8 cellular contexts compared by ENCODE assay signal in the genomic region with DNA sequence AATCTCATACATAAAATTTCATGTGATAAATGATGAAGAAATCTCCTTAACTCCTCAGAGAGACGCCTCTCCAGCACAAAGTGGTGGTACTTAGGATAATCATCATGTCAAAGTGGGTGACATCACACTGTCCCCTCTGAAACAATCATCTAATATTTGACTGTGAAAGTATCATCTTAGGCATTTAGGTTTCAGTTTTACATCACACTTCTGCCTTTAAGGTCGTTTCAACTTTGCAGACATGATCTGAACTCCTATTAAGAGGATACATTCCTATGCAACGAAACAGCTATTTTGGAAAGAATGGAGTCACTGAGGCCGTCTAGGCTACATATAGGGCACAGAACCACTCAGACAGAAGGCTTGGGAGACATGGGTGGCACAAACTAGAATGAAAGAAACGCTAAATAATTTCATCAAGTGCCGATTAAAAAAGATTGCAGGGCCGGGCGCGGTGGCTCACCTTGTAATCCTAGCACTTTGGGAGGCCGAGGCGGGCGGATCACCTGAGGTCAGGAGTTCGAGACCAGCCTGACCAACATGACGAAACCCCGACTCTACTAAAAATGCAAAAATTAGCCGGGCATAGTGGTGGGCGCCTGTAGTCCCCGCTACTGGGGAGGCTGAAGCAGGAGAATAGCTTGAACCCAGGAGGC. TPM values are rescaled to one million over a fixed set of nuclear protein-coding genes. Genes with fewer than 3 reads are reported as not detected.
A peak's percentile ranks its signal among the peaks of the same experiment; 100 is the strongest.
DNase-seq lines count a peak whose midpoint lies in the region; ATAC-seq and TF ChIP-seq lines count a peak whose summit lies in the region.

No MANE protein-coding gene starts in this region.

- BruUV-seq in MCF 10A (replicated peaks; lab: Mats Ljungman, UMichigan) = no TSS peak

- peaks cover 4 to 6% of the 10 kb centered on the region in 2 donors for H3K4me1 ChIP-seq in breast epithelium
- H3K4me1 ChIP-seq in muscle layer of colon (ENCODE audit: insufficient read depth, low read length) = peaks cover 13% of the 10 kb centered on the region

- H3K27me3 ChIP-seq in breast epithelium (no peaks in the 10 kb centered on the region), muscle layer of colon (ENCODE audit: control insufficient read depth in 1 of 2, insufficient read depth in 2 of 2, low read length in 2 of 2) (no peaks in the 10 kb centered on the region), H7 (ENCODE audit: control insufficient read depth, insufficient read depth, low read length) (no peaks in the 10 kb centered on the region; the same call in 1 of the 2 replicates)

- H3K27ac ChIP-seq in breast epithelium (no peak overlapping the region), muscle layer of colon (ENCODE audit: low read depth, low read length) (peak overlapping the region; percentile 37)

- intact Hi-C loops in MCF 10A (cut with micrococcal nuclease) = no loop called here
- intact Hi-C loops in breast epithelium (cut with DNase I; ENCODE audit: low total_unique reads) = no loop called here
- intact Hi-C loops in activated CD8-positive, alpha-beta T cell treated with anti-CD3 and anti-CD28 coated beads for 36 hours (cut with micrococcal nuclease) = no loop called here

- H3K9ac ChIP-seq in muscle layer of colon (ENCODE audit: low read length) = no peak overlapping the region

- H3K36me3 ChIP-seq in breast epithelium (no peaks in the 10 kb centered on the region), muscle layer of colon (ENCODE audit: insufficient read depth, low read length) (no peaks in the 10 kb centered on the region), H7 (replicated peaks; ENCODE audit: control insufficient read depth, insufficient read depth, low read length) (no peaks in the 10 kb centered on the region)

- H3K9me3 ChIP-seq in breast epithelium = no peaks in the 10 kb centered on the region
- H3K9me3 ChIP-seq in muscle layer of colon (ENCODE audit: low read length) = no peaks in the 10 kb centered on the region

- H3K4me3 ChIP-seq in breast epithelium (peak overlapping the region in 1 of 3 donors; percentile 97), muscle layer of colon (ENCODE audit: low read depth in 1 of 2, low read length in 2 of 2) (no peak overlapping the region), H7 (ENCODE audit: insufficient read depth, low read depth, low read length) (no peak overlapping the region; the same call in 1 of the 2 replicates)

- H3K9me3 Mint-ChIP-seq in MCF 10A (ENCODE audit: unreplicated experiment) = no peaks in the 10 kb centered on the region
- H3K9me3 Mint-ChIP-seq in activated CD8-positive, alpha-beta T cell treated with anti-CD3 and anti-CD28 coated beads for 36 hours = no peaks in the 10 kb centered on the region

- H3K36me3 Mint-ChIP-seq in MCF 10A (ENCODE audit: insufficient read depth, unreplicated experiment) = peaks cover 7% of the 10 kb centered on the region
- peaks cover 9% of the 10 kb centered on the region for H3K36me3 Mint-ChIP-seq in activated CD8-positive, alpha-beta T cell treated with anti-CD3 and anti-CD28 coated beads for 36 hours (ENCODE audit: low read depth)

- DNase-seq in MCF 10A (ENCODE audit: unreplicated experiment) (no peak), breast epithelium (ENCODE audit: low spot score in 2 of 2) (no peak), NCI-H524 (lab: John Stamatoyannopoulos, UW) (no peak), NCI-H2107 (lab: John Stamatoyannopoulos, UW) (no peak), H7 (no peak)
- DNase-seq in activated CD8-positive, alpha-beta T cell treated with anti-CD3 and anti-CD28 coated beads for 36 hours = peak; percentile 51

- TF ChIP-seq CTCF in MCF 10A (IDR thresholded peaks at IDR 0.05; ENCODE audit: unreplicated experiment) = no peak
- no peak for TF ChIP-seq CTCF in breast epithelium (IDR thresholded peaks at IDR 0.05)
- TF ChIP-seq CTCF in activated CD8-positive, alpha-beta T cell treated with anti-CD3 and anti-CD28 coated beads for 36 hours (IDR thresholded peaks at IDR 0.05) = no peak

- peak overlapping the region; percentile 86 for H3K4me3 Mint-ChIP-seq in MCF 10A (ENCODE audit: unreplicated experiment)
- H3K4me3 Mint-ChIP-seq in activated CD8-positive, alpha-beta T cell treated with anti-CD3 and anti-CD28 coated beads for 36 hours = peak overlapping the region; percentile 87

- no peaks in the 10 kb centered on the region for H3K27me3 Mint-ChIP-seq in MCF 10A (ENCODE audit: insufficient read depth, unreplicated experiment)
- H3K27me3 Mint-ChIP-seq in activated CD8-positive, alpha-beta T cell treated with anti-CD3 and anti-CD28 coated beads for 36 hours = no peaks in the 10 kb centered on the region

- POLR2A ChIA-PET in MCF 10A (lab: Yijun Ruan, JAX) = interaction anchor here (0.6 to 6.5 kb wide), 7 partner anchors 17 to 478 kb away, joined by 3 to 62 read pairs (median 3); no protein-coding TSS in a partner anchor
- POLR2A ChIA-PET in activated CD8-positive, alpha-beta T cell treated with anti-CD3 and anti-CD28 coated beads for 36 hours (lab: Charles Lee) = interaction anchor here (0.6 to 11.2 kb wide), 5 partner anchors 28 to 205 kb away, joined by 3 to 163 read pairs (median 3); no protein-coding TSS in a partner anchor

- CTCF ChIA-PET in MCF 10A (lab: Yijun Ruan, JAX) = interaction anchor here (0.6 to 0.9 kb wide), 2 partner anchors 9 to 35 kb away, joined by 4 to 5 read pairs; no protein-coding TSS in a partner anchor
- CTCF ChIA-PET in activated CD8-positive, alpha-beta T cell treated with anti-CD3 and anti-CD28 coated beads for 36 hours (lab: Charles Lee) = interaction anchor here (1.3 to 2.6 kb wide), 3 partner anchors 11 to 47 kb away, joined by 4 to 10 read pairs (median 6); no protein-coding TSS in a partner anchor

- no peak for TF ChIP-seq POLR2A in breast epithelium (IDR thresholded peaks at IDR 0.05)

- peaks cover 45% of the 10 kb centered on the region for H3K4me1 Mint-ChIP-seq in MCF 10A (ENCODE audit: insufficient read depth, unreplicated experiment)
- peaks cover 73% of the 10 kb centered on the region for H3K4me1 Mint-ChIP-seq in activated CD8-positive, alpha-beta T cell treated with anti-CD3 and anti-CD28 coated beads for 36 hours (ENCODE audit: low read depth)

- peak; percentile 31 for ATAC-seq in HG03045 (IDR thresholded peaks at IDR 0.05; ENCODE audit: unreplicated experiment)
- ATAC-seq in activated CD8-positive, alpha-beta T cell treated with anti-CD3 and anti-CD28 coated beads for 36 hours = peak; percentile 54

- peak overlapping the region; percentile 63 for H3K27ac Mint-ChIP-seq in MCF 10A (ENCODE audit: low read depth, unreplicated experiment)
- H3K27ac Mint-ChIP-seq in activated CD8-positive, alpha-beta T cell treated with anti-CD3 and anti-CD28 coated beads for 36 hours = peak overlapping the region; percentile 91

RNA-seq across cellular contexts. Expression of gene VOPP1, which starts 2.0 kb away (rescaled TPM):
- total RNA-seq in MCF 10A (2022) = 29.2 and 35.7 TPM in 2 replicates
- total RNA-seq in breast epithelium = 10 to 100 TPM; 28.2 to 42.6 (median 40.8) TPM
- 10 to 100 TPM; 32.6 to 34.7 TPM for total RNA-seq in activated CD8-positive, alpha-beta T cell treated with anti-CD3 and anti-CD28 coated beads for 36 hours
- total RNA-seq in H7 (2014; rRNA removed; shearing (Covaris generic)) = 87.1 and 103 TPM in 2 replicates
